ENCODE assay signal across 26 cellular contexts in genomic region chr13:106139942-106140341, GRCh38.
DNase-seq lines count a peak whose midpoint lies in the region; ATAC-seq, FAIRE-seq and TF ChIP-seq lines count a peak whose summit lies in the region.
"Had no signal": no experiment of that assay in that cellular context is flagged by ENCODE, and none has a peak within 500 bp of the region (broad histone marks: within the 10 kb centered on the region; RNA-seq: fewer than 3 reads in every experiment).

No MANE protein-coding gene starts in this region.

- no peak for TF ChIP-seq RAD21 in HCT116 (IDR thresholded peaks at IDR 0.05; ENCODE audit: low read depth)

- H3K9me3 Mint-ChIP-seq in WTC11 = peaks cover 16% of the 10 kb centered on the region
- H3K9me3 Mint-ChIP-seq: CD8-positive, alpha-beta T cell had no signal

- TF ChIP-seq CTCF in HCT116 (IDR thresholded peaks at IDR 0.05 in 2 of 3, conservative IDR thresholded peaks at IDR 0.05 in 1 of 3; ENCODE audit: borderline replicate concordance in 1 of 3, insufficient read depth in 1 of 3, low read depth in 2 of 3, low read length in 2 of 3) (no peak), WTC11 (IDR thresholded peaks at IDR 0.05) (no peak), tibial artery (IDR thresholded peaks at IDR 0.05) (no peak), vagina (IDR thresholded peaks at IDR 0.05) (no peak)

- H2AFZ ChIP-seq in ACC112 (ENCODE audit: low read length, unreplicated experiment) (no peak overlapping the region), HCT116 (ENCODE audit: low read depth, low read length, poor library complexity, severe bottlenecking) (no peak overlapping the region)

- peak; percentile 33 for FAIRE-seq in colon (lab: Jason Lieb, UNC)
- FAIRE-seq: A549, GM12878, GM12892, GM18507 had no signal

- intact Hi-C loops in HCT116 (cut with micrococcal nuclease) (loop anchor here (5.0 to 10.0 kb wide), 2 partner anchors 38 to 205 kb away; no protein-coding TSS in a partner anchor), tibial artery (cut with DNase I; ENCODE audit: low total_unique reads) (no loop called here), vagina (cut with DNase I) (no loop called here)

- peaks cover 33% of the 10 kb centered on the region for H3K4me1 ChIP-seq in ACC112 (ENCODE audit: control insufficient read depth, insufficient read depth, low read length, unreplicated experiment)
- peaks cover 28 to 33% of the 10 kb centered on the region in 2 experiments for H3K4me1 ChIP-seq in HCT116 (ENCODE audit: control insufficient read depth in 1 of 2, insufficient read depth in 2 of 2, low read length in 2 of 2)
- no peaks in the 10 kb centered on the region for H3K4me1 ChIP-seq in tibial artery
- H3K4me1 ChIP-seq in vagina = no peaks in the 10 kb centered on the region
- H3K4me1 ChIP-seq: A549, BE2C, BLaER1 had no signal

- CTCF ChIA-PET in HCT116 (lab: Charles Lee) (no interaction called here), WTC11 (lab: Charles Lee) (no interaction called here)

- H3K4me3 Mint-ChIP-seq in WTC11 = no peak overlapping the region
- H3K4me3 Mint-ChIP-seq: CD4-positive, alpha-beta T cell; CD8-positive, alpha-beta T cell had no signal

- no peaks in the 10 kb centered on the region for H3K9me2 ChIP-seq in HCT116 (ENCODE audit: insufficient read depth)

- ATAC-seq in HCT116 (no peak), WTC11 (no peak), GM21576 (IDR thresholded peaks at IDR 0.05; ENCODE audit: unreplicated experiment) (no peak)
- ATAC-seq: A549; CD8-positive, alpha-beta T cell; GM12878 had no signal

- BruUV-seq in HCT116 (replicated peaks; lab: Mats Ljungman, UMichigan) = no TSS peak

- RAD21 ChIA-PET in HCT116 (lab: Charles Lee; ENCODE audit: low non-redundant PET in 1 of 2, low total read pairs in 2 of 2, uncharacterized antibody in 2 of 2, unreplicated experiment in 2 of 2) = no interaction called here

- peak overlapping the region; percentile 50 for H3K27ac ChIP-seq in ACC112 (ENCODE audit: low read depth, low read length)
- no peak overlapping the region for H3K27ac ChIP-seq in HCT116 (ENCODE audit: low read depth, low read length)
- no peak overlapping the region for H3K27ac ChIP-seq in tibial artery
- no peak overlapping the region for H3K27ac ChIP-seq in vagina
- H3K27ac ChIP-seq: 22Rv1, A549, BLaER1, C4-2B had no signal

- peaks cover 26% of the 10 kb centered on the region for H3K4me1 Mint-ChIP-seq in WTC11

- TF ChIP-seq POLR2A in HCT116 (IDR thresholded peaks at IDR 0.05; ENCODE audit: borderline replicate concordance, extremely low read depth, insufficient read depth, insufficient read length) = no peak
- TF ChIP-seq POLR2A in vagina (IDR thresholded peaks at IDR 0.05) = no peak

- H3K79me2 ChIP-seq in ACC112 (ENCODE audit: control insufficient read depth, insufficient read depth, low read length, unreplicated experiment) (no peaks in the 10 kb centered on the region), HCT116 (ENCODE audit: insufficient read depth, low read length) (no peaks in the 10 kb centered on the region)

- DNase-seq in HCT116 (ENCODE audit: low read depth, low spot score) = no peak
- DNase-seq in WTC11 (ENCODE audit: low spot score) = no peak
- DNase-seq in tibial artery = no peak
- DNase-seq in NCI-H2171 (lab: John Stamatoyannopoulos, UW) = no peak
- no peak for DNase-seq in vagina (ENCODE audit: extremely low spot score in 2 of 2)
- DNase-seq: ACHN; BE2C; CD4-positive, alpha-beta T cell; CD8-positive, alpha-beta T cell; DMS 273 treated with DMSO at 0.1 percent for 48 hours; DMS153; DMS53; DMS79; DND-41; EL; GDM1 had no signal

- H3K27me3 Mint-ChIP-seq in WTC11 (ENCODE audit: low read depth) = no peaks in the 10 kb centered on the region
- H3K27me3 Mint-ChIP-seq: CD4-positive, alpha-beta T cell had no signal

- H3K36me3 Mint-ChIP-seq in WTC11 = peaks cover 13% of the 10 kb centered on the region
- H3K36me3 Mint-ChIP-seq: CD8-positive, alpha-beta T cell had no signal

- H3K36me3 ChIP-seq in ACC112 (ENCODE audit: insufficient read depth, low read length) (no peaks in the 10 kb centered on the region), HCT116 (ENCODE audit: control insufficient read depth in 1 of 2, insufficient read depth in 2 of 2, low read length in 2 of 2) (no peaks in the 10 kb centered on the region), tibial artery (no peaks in the 10 kb centered on the region), vagina (no peaks in the 10 kb centered on the region)
- H3K36me3 ChIP-seq: BE2C, BLaER1 had no signal

- peak overlapping the region; percentile 6 for H3K4me2 ChIP-seq in HCT116 (ENCODE audit: low read length)
- H3K4me2 ChIP-seq: A549, BLaER1 had no signal

- no peaks in the 10 kb centered on the region for H3K9me3 ChIP-seq in HCT116 (ENCODE audit: control insufficient read depth in 1 of 2, insufficient read depth in 1 of 2, low read depth in 1 of 2, low read length in 2 of 2)
- no peaks in the 10 kb centered on the region for H3K9me3 ChIP-seq in tibial artery
- H3K9me3 ChIP-seq in vagina = no peaks in the 10 kb centered on the region
- H3K9me3 ChIP-seq: A549, BE2C, BLaER1 had no signal

- POLR2A ChIA-PET in HCT116 (lab: Charles Lee) = no interaction called here
- POLR2A ChIA-PET in WTC11 (lab: Charles Lee) = no interaction called here

- H3K27me3 ChIP-seq in ACC112 (ENCODE audit: insufficient read depth, low read length) (no peaks in the 10 kb centered on the region), HCT116 (ENCODE audit: insufficient read depth, low read length) (no peaks in the 10 kb centered on the region), tibial artery (no peaks in the 10 kb centered on the region), vagina (no peaks in the 10 kb centered on the region)
- H3K27me3 ChIP-seq: BE2C, BLaER1 had no signal

- H3K27ac Mint-ChIP-seq in WTC11 = peak overlapping the region; percentile 58; the same call in 1 of the 2 replicates
- H3K27ac Mint-ChIP-seq: CD4-positive, alpha-beta T cell; CD8-positive, alpha-beta T cell had no signal

- H4K20me1 ChIP-seq in HCT116 (ENCODE audit: insufficient read depth) = no peaks in the 10 kb centered on the region
- H4K20me1 ChIP-seq: BLaER1 had no signal

- no peak overlapping the region for H3K9ac ChIP-seq in HCT116 (ENCODE audit: low read length)
- H3K9ac ChIP-seq: BLaER1 had no signal

- H3K4me3 ChIP-seq in ACC112 (ENCODE audit: low read depth, low read length) (no peak overlapping the region), HCT116 (replicated peaks in 1 of 2; ENCODE audit: low read depth in 1 of 2, low read length in 2 of 2) (no peak overlapping the region), tibial artery (no peak overlapping the region), vagina (no peak overlapping the region)
- H3K4me3 ChIP-seq: A549, BLaER1, GM12878 had no signal

TF ChIP-seq in HCT116, 20 proteins besides CTCF, POLR2A, EP300 and RAD21 (continues in another document):
- TF ChIP-seq EZH2phosphoT487 (IDR thresholded peaks at IDR 0.05; ENCODE audit: borderline replicate concordance) (no peak), JUND (IDR thresholded peaks at IDR 0.05) (no peak), MAX (IDR thresholded peaks at IDR 0.05) (no peak)

TF ChIP-seq in WTC11, 78 proteins besides CTCF, POLR2A, EP300 and RAD21:
- no peak for TF ChIP-seq ATF3 (CRISPR knock-in tag; conservative IDR thresholded peaks at IDR 0.05)
- TF ChIP-seq HMGA2 (CRISPR knock-in tag; IDR thresholded peaks at IDR 0.05) = peak; percentile 98
